1 cellular context compared by ENCODE assay signal in genomic region chr2:120550893-120551446, GRCh38.
TF ChIP-seq lines count a peak whose summit lies in the region.

No MANE protein-coding gene starts in this region.

TF ChIP-seq in HepG2, 621 proteins besides CTCF, POLR2A, EP300 and RAD21 (continued from another document and continues in another):
- TF ChIP-seq ZHX2 (IDR thresholded peaks at IDR 0.05; ENCODE audit: low read depth) (no peak; the same call in 1 of the 2 replicates), ZHX2 (CRISPR knock-in tag; IDR thresholded peaks at IDR 0.05; ENCODE audit: borderline replicate concordance) (no peak), ZNF407 (CRISPR knock-in tag; IDR thresholded peaks at IDR 0.05; ENCODE audit: not compliant biosample characterization) (no peak), SETDB1 (CRISPR knock-in tag; IDR thresholded peaks at IDR 0.05; ENCODE audit: borderline replicate concordance) (no peak), MLXIP (CRISPR knock-in tag; IDR thresholded peaks at IDR 0.05; ENCODE audit: borderline replicate concordance) (no peak), CAMTA2 (CRISPR knock-in tag; IDR thresholded peaks at IDR 0.05; ENCODE audit: borderline replicate concordance) (no peak), THAP7 (CRISPR knock-in tag; IDR thresholded peaks at IDR 0.05) (0 out of 2 replicates have a peak, but pooled peaks have one; percentile 72), ZBTB8A (CRISPR knock-in tag; IDR thresholded peaks at IDR 0.05; ENCODE audit: borderline replicate concordance, low read depth) (no peak), KDM6A (CRISPR knock-in tag; IDR thresholded peaks at IDR 0.05; ENCODE audit: low read depth) (peak; percentile 92), ZSCAN21 (CRISPR knock-in tag; IDR thresholded peaks at IDR 0.05; ENCODE audit: borderline replicate concordance) (no peak), ZNF512 (CRISPR knock-in tag; IDR thresholded peaks at IDR 0.05) (no peak), NCOR1 (IDR thresholded peaks at IDR 0.05; ENCODE audit: borderline replicate concordance, low read length) (peak; percentile 93), ZNF768 (CRISPR knock-in tag; IDR thresholded peaks at IDR 0.05) (peak; percentile 92), ZNF7 (CRISPR knock-in tag; IDR thresholded peaks at IDR 0.05) (peak; percentile 39; the same call in 1 of the 2 replicates), RBM39 (IDR thresholded peaks at IDR 0.05; ENCODE audit: low read depth, low read length, poor library complexity, severe bottlenecking) (no peak), ZNF367 (CRISPR knock-in tag; IDR thresholded peaks at IDR 0.05; ENCODE audit: borderline replicate concordance) (no peak), DMAP1 (CRISPR knock-in tag; IDR thresholded peaks at IDR 0.05) (no peak), U2AF1 (optimal IDR thresholded peaks at IDR 0.05; ENCODE audit: low read depth, low read length) (no peak), REXO4 (CRISPR knock-in tag; IDR thresholded peaks at IDR 0.05; ENCODE audit: borderline replicate concordance) (no peak), MIER3 (CRISPR knock-in tag; IDR thresholded peaks at IDR 0.05; ENCODE audit: borderline replicate concordance) (peak; percentile 79; the same call in 1 of the 2 replicates), ZFAT (CRISPR knock-in tag; conservative IDR thresholded peaks at IDR 0.05) (no peak), ZNF567 (CRISPR knock-in tag; IDR thresholded peaks at IDR 0.05; ENCODE audit: borderline replicate concordance) (no peak), ZNF691 (CRISPR knock-in tag; IDR thresholded peaks at IDR 0.05; ENCODE audit: borderline replicate concordance, low read depth) (peak; percentile 60; the same call in 1 of the 2 replicates), ZBTB26 (CRISPR knock-in tag; IDR thresholded peaks at IDR 0.05; ENCODE audit: borderline replicate concordance) (peak; percentile 79; the same call in 1 of the 2 replicates), ZNF33A (CRISPR knock-in tag; IDR thresholded peaks at IDR 0.05; ENCODE audit: borderline replicate concordance) (no peak), FOXA3 (CRISPR knock-in tag; IDR thresholded peaks at IDR 0.05) (peak; percentile 80), HOXA9 (CRISPR knock-in tag; IDR thresholded peaks at IDR 0.05; ENCODE audit: borderline replicate concordance) (no peak), SOX5 (CRISPR knock-in tag; IDR thresholded peaks at IDR 0.05; ENCODE audit: borderline replicate concordance) (peak; percentile 87), ZNF414 (CRISPR knock-in tag; IDR thresholded peaks at IDR 0.05) (peak; percentile 79; the same call in 1 of the 2 replicates), ZBTB14 (CRISPR knock-in tag; IDR thresholded peaks at IDR 0.05) (no peak), MEIS2 (CRISPR knock-in tag; IDR thresholded peaks at IDR 0.05) (peak; percentile 79; the same call in 1 of the 2 replicates), ZNF17 (CRISPR knock-in tag; IDR thresholded peaks at IDR 0.05) (peak; percentile 41; the same call in 1 of the 2 replicates)
